Comparison of ENCODE assay signal across 2 cellular contexts in genomic region chr16:19696961-19697360, GRCh38.
TF ChIP-seq lines count a peak whose summit lies in the region.

No MANE protein-coding gene starts in this region.

TF ChIP-seq in SK-N-SH, 30 proteins besides CTCF, POLR2A, EP300 and RAD21 (continued from another document):
- TF ChIP-seq ZBTB33 (IDR thresholded peaks at IDR 0.05; ENCODE audit: borderline replicate concordance, low read depth), result no peak
- no peak for TF ChIP-seq TAF1 (IDR thresholded peaks at IDR 0.05; ENCODE audit: borderline replicate concordance, low read depth, low read length)
- no peak for TF ChIP-seq POLR2AphosphoS5 (IDR thresholded peaks at IDR 0.05; ENCODE audit: low read depth, low read length)
- TF ChIP-seq RFX5 (IDR thresholded peaks at IDR 0.05; ENCODE audit: low read length), result no peak
- TF ChIP-seq PBX3 (IDR thresholded peaks at IDR 0.05), result no peak
- no peak for TF ChIP-seq YY1 (IDR thresholded peaks at IDR 0.05; ENCODE audit: low read depth)

TF ChIP-seq in SK-N-SH treated with all-trans-retinoic acid at 6 μM for 48 hours, 23 proteins besides CTCF, POLR2A, EP300 and RAD21 (continued from another document):
- TF ChIP-seq ISL1 (CRISPR knock-in tag; IDR thresholded peaks at IDR 0.05) (no peak), TOX (CRISPR knock-in tag; IDR thresholded peaks at IDR 0.05; ENCODE audit: borderline replicate concordance) (no peak), ARNTL (CRISPR knock-in tag; IDR thresholded peaks at IDR 0.05; ENCODE audit: borderline replicate concordance, low read depth) (no peak), TCF4 (CRISPR knock-in tag; IDR thresholded peaks at IDR 0.05; ENCODE audit: borderline replicate concordance) (no peak), PATZ1 (CRISPR knock-in tag; IDR thresholded peaks at IDR 0.05; ENCODE audit: borderline replicate concordance) (no peak)
TF ChIP-seq in SK-N-SH treated with all-trans-retinoic acid at 6 μM for 48 hours: peak in this region for 0.
